In genomic region chr5:74063821-74064598, GRCh38 we compare ENCODE assay signal across 13 cellular contexts.
A peak's percentile ranks its signal among the peaks of the same experiment; 100 is the strongest.
DNase-seq lines count a peak whose midpoint lies in the region; TF ChIP-seq lines count a peak whose summit lies in the region.
"Had no signal": no experiment of that assay in that cellular context is flagged by ENCODE, and none has a peak within 500 bp of the region (broad histone marks: within the 10 kb centered on the region; RNA-seq: fewer than 3 reads in every experiment).

No MANE protein-coding gene starts in this region.

- CTCF ChIA-PET in RWPE1 (lab: Yijun Ruan, JAX): no interaction called here

- POLR2A ChIA-PET in RWPE1 (lab: Yijun Ruan, JAX; ENCODE audit: low non-redundant PET): no interaction called here

- no peak overlapping the region for H3K27ac ChIP-seq in RWPE1
- H3K27ac ChIP-seq: 22Rv1, skin epidermis had no signal

- H3K4me3 ChIP-seq in epithelial cell of proximal tubule (ENCODE audit: low read depth, low read length): no peak overlapping the region
- H3K4me3 ChIP-seq in skeletal muscle cell (ENCODE audit: low read depth, low read length): no peak overlapping the region
- H3K4me3 ChIP-seq: skin epidermis had no signal

- DNase-seq in DMS53 (lab: John Stamatoyannopoulos, UW): peak; percentile 8
- no peak for DNase-seq in DMS53 treated with DMSO at 0.1 percent for 48 hours (lab: John Stamatoyannopoulos, UW; ENCODE audit: unreplicated experiment)
- peak; percentile 57 for DNase-seq in RWPE1 (ENCODE audit: low spot score)
- peak; percentile 25 for DNase-seq in epithelial cell of proximal tubule (ENCODE audit: low read depth)
- peak; percentile 76 for DNase-seq in skeletal muscle cell (ENCODE audit: low read depth)
- no peak for DNase-seq in NCI-H2107 treated with DMSO at 0.1 percent for 48 hours (lab: John Stamatoyannopoulos, UW; ENCODE audit: unreplicated experiment)
- DNase-seq in stimulated activated CD4-positive, alpha-beta T cell treated with anti-CD3 and anti-CD28 coated beads, Interleukin-4, amount 100 ng/mL, for 4 hours: no peak
- DNase-seq in NCI-H1694 (lab: John Stamatoyannopoulos, UW): no peak
- DNase-seq: amniotic stem cell, mesendoderm, NCI-H446 had no signal

- no peak for TF ChIP-seq CTCF in RWPE1 (conservative IDR thresholded peaks at IDR 0.05; ENCODE audit: low read depth)
- TF ChIP-seq CTCF in epithelial cell of proximal tubule (conservative IDR thresholded peaks at IDR 0.05; ENCODE audit: low read depth, low read length): no peak

Comparison
In these comparisons a context has a peak if more than half of its experiments do, and no peak if none do; other contexts are left out.
1. DNase-seq: peak in DMS53 (single experiment), RWPE1 (single experiment), epithelial cell of proximal tubule (single experiment) and skeletal muscle cell (single experiment); none in DMS53 treated with DMSO at 0.1 percent for 48 hours (single experiment), NCI-H2107 treated with DMSO at 0.1 percent for 48 hours (single experiment), stimulated activated CD4-positive, alpha-beta T cell treated with anti-CD3 and anti-CD28 coated beads, Interleukin-4, amount 100 ng/mL, for 4 hours (0 of 2) and NCI-H1694 (single experiment).